ENCODE assay signal across 1 cellular context in the genomic region with DNA sequence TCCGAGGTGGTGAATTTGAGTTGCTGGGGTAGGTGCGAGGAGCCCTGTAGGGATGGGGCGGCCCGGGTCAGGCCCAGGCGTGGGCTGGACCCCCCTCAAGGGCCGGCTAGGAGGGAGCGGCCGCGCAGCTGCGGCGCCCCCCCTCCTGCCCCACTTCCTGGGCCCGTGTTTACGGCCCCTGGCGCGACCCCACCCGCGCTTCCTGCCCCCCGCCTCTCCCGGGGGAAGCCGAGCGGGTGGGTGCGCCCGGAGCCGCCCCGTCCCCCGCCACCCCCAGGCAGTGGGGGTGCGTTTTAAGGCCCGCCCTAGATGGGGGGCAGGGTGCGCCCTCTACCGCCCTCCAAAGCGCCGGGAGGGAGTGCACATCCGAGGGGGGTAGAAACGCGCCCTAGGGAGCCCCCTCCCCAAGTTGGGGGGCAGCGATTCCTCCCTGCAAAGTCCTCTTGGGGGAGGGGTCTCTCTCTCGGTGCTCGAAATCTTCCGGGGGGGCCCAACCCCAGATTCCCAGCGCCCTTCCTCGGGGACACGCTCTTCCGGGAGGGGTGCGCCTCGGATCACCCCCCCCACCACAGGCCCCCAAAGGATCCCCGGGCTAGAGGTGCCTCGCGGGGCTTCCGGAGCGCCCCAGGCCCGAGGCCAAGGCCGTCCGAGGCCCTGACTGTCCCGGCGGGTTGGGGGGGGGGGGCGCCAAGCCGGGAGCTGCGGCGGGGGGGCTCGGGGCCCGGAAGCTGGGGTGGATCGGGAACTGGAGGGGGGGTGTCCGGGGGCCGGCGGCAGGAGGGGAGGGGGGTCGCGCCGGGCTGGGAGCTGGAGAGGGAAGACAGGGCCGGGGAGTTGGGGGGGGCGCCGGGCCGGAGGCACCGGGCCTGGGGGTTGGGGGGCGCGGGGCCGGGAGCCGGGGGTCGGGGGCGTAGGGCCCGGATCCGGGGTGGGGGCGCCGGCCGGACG.
TF ChIP-seq lines count a peak whose summit lies in the region.

No MANE protein-coding gene starts in this region.

TF ChIP-seq in endothelial cell of umbilical vein, 7 proteins besides CTCF, POLR2A, EP300 and RAD21:
- TF ChIP-seq FOS (IDR thresholded peaks at IDR 0.05; ENCODE audit: borderline replicate concordance, insufficient read depth, low read length) (no peak), JUN (IDR thresholded peaks at IDR 0.05; ENCODE audit: borderline replicate concordance, insufficient read depth, insufficient read length, low read depth) (no peak), GATA2 (IDR thresholded peaks at IDR 0.05; ENCODE audit: insufficient read depth, insufficient read length, low read depth, low read length) (no peak), EZH2 (IDR thresholded peaks at IDR 0.05; ENCODE audit: borderline replicate concordance, low read depth, low read length, severe bottlenecking) (no peak), POLR2AphosphoS5 (IDR thresholded peaks at IDR 0.05; ENCODE audit: insufficient read depth, low read depth, low read length) (no peak), MYC (IDR thresholded peaks at IDR 0.05; ENCODE audit: low read depth, low read length) (no peak)
- TF ChIP-seq, protein P1, sequence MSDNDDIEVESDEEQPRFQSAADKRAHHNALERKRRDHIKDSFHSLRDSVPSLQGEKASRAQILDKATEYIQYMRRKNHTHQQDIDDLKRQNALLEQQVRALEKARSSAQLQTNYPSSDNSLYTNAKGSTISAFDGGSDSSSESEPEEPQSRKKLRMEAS (IDR thresholded peaks at IDR 0.05; ENCODE audit: insufficient read depth, insufficient read length), result no peak
